Comparison of ENCODE assay signal across 19 cellular contexts in genomic region chr13:113267642-113268405, GRCh38. TPM values are rescaled to one million over a fixed set of nuclear protein-coding genes. Genes with fewer than 3 reads are reported as not detected.
A peak's percentile ranks its signal among the peaks of the same experiment; 100 is the strongest.
DNase-seq lines count a peak whose midpoint lies in the region; ATAC-seq and TF ChIP-seq lines count a peak whose summit lies in the region.
"Had no signal": no experiment of that assay in that cellular context is flagged by ENCODE, and none has a peak within 500 bp of the region (broad histone marks: within the 10 kb centered on the region; RNA-seq: fewer than 3 reads in every experiment).

No MANE protein-coding gene starts in this region.

- DNase-seq in GM23338 (ENCODE audit: low spot score) (peak; percentile 36), IMR-90 (no peak), iPS-NIHi11 (ENCODE audit: low spot score) (peak; percentile 20), A172 (ENCODE audit: low spot score) (no peak), PC-3 (no peak)
- no peak for DNase-seq in stimulated activated effector memory CD8-positive, alpha-beta T cell treated with anti-CD3 and anti-CD28 coated beads, Interleukin-12 subunit alpha, Interleukin-12 subunit beta, amount 100 ng/mL, for 72 hours (ENCODE audit: low spot score in 2 of 2)
- no peak for DNase-seq in activated CD4-positive, alpha-beta memory T cell treated with anti-CD3 and anti-CD28 coated beads, Interleukin-2, amount 10 ng/mL, durations not matched to agents 7 days and 5 days
- DNase-seq: activated CD4-positive, CD25-positive, alpha-beta regulatory T cell; activated T-cell treated with anti-CD3 and anti-CD28 coated beads, Interleukin-2, amount 50 U/mL, for 4 hours; body of pancreas; CD8-positive, alpha-beta T cell; effector CD8-positive, alpha-beta T cell; gastrocnemius medialis; HFFc6; hypothalamus; NCI-H187; stimulated activated CD4-positive, alpha-beta T cell treated with anti-CD3 and anti-CD28 coated beads, Interleukin-12 subunit alpha, Interleukin-12 subunit beta, amount 100 ng/mL, for 4 hours had no signal

- no peak overlapping the region for H2AK5ac ChIP-seq in IMR-90 (ENCODE audit: low read depth, low read length)

- H3K27ac ChIP-seq in GM23338 (ENCODE audit: low read depth) (peak overlapping the region; percentile 65; the same call in 1 of the 2 replicates), IMR-90 (ENCODE audit: insufficient read depth, low read length) (no peak overlapping the region), PC-3 (ENCODE audit: low read length) (no peak overlapping the region)
- H3K27ac ChIP-seq: body of pancreas, esophagus muscularis mucosa, gastrocnemius medialis, RWPE1 had no signal

- no peak overlapping the region for H4K91ac ChIP-seq in IMR-90 (ENCODE audit: insufficient read depth, low read depth, low read length)

- H4K5ac ChIP-seq in IMR-90 (ENCODE audit: low read depth, low read length): no peak overlapping the region

- WGBS in IMR-90 (ENCODE audit: extremely low coverage in 2 of 2, insufficient read length in 1 of 2), 2 experiments: 88% methylated on average over 11 of the region's 20 CpGs; no CpG with 5 or more reads in 1 of the 2 experiments

- H2AK9ac ChIP-seq in IMR-90 (replicated peaks; ENCODE audit: low read depth, low read length, poor library complexity): no peak overlapping the region

- H3K9me1 ChIP-seq in IMR-90 (ENCODE audit: insufficient read depth, low read length): peaks cover 3% of the 10 kb centered on the region; the same call in 1 of the 2 replicates

- H3K27ac Mint-ChIP-seq in GM23338: peak overlapping the region; percentile 90
- H3K27ac Mint-ChIP-seq in stimulated activated effector memory CD8-positive, alpha-beta T cell treated with anti-CD3 and anti-CD28 coated beads, Interleukin-12 subunit alpha, Interleukin-12 subunit beta, amount 100 ng/mL, for 72 hours: peak overlapping the region; percentile 77
- no peak overlapping the region for H3K27ac Mint-ChIP-seq in activated CD4-positive, alpha-beta memory T cell treated with anti-CD3 and anti-CD28 coated beads, Interleukin-2, amount 10 ng/mL, durations not matched to agents 7 days and 5 days
- H3K27ac Mint-ChIP-seq: CD8-positive, alpha-beta T cell; HFFc6 had no signal

- BruUV-seq in IMR-90 (replicated peaks; lab: Mats Ljungman, UMichigan) (no TSS peak), PC-3 (replicated peaks; lab: Mats Ljungman, UMichigan) (no TSS peak)

- H3K4me3 Mint-ChIP-seq in GM23338: no peak overlapping the region
- no peak overlapping the region for H3K4me3 Mint-ChIP-seq in stimulated activated effector memory CD8-positive, alpha-beta T cell treated with anti-CD3 and anti-CD28 coated beads, Interleukin-12 subunit alpha, Interleukin-12 subunit beta, amount 100 ng/mL, for 72 hours
- no peak overlapping the region for H3K4me3 Mint-ChIP-seq in activated CD4-positive, alpha-beta memory T cell treated with anti-CD3 and anti-CD28 coated beads, Interleukin-2, amount 10 ng/mL, durations not matched to agents 7 days and 5 days
- H3K4me3 Mint-ChIP-seq: activated T-cell treated with anti-CD3 and anti-CD28 coated beads, Interleukin-2, amount 50 U/mL, for 4 hours; CD8-positive, alpha-beta T cell; HFFc6 had no signal

- H3K9me3 Mint-ChIP-seq in GM23338: no peaks in the 10 kb centered on the region
- no peaks in the 10 kb centered on the region for H3K9me3 Mint-ChIP-seq in stimulated activated effector memory CD8-positive, alpha-beta T cell treated with anti-CD3 and anti-CD28 coated beads, Interleukin-12 subunit alpha, Interleukin-12 subunit beta, amount 100 ng/mL, for 72 hours
- H3K9me3 Mint-ChIP-seq in activated CD4-positive, alpha-beta memory T cell treated with anti-CD3 and anti-CD28 coated beads, Interleukin-2, amount 10 ng/mL, durations not matched to agents 7 days and 5 days: no peaks in the 10 kb centered on the region
- H3K9me3 Mint-ChIP-seq: activated T-cell treated with anti-CD3 and anti-CD28 coated beads, Interleukin-2, amount 50 U/mL, for 4 hours; CD8-positive, alpha-beta T cell; HFFc6 had no signal

- POLR2A ChIA-PET in IMR-90 (lab: Charles Lee; ENCODE audit: unreplicated experiment): no interaction called here
- POLR2A ChIA-PET in activated CD4-positive, alpha-beta memory T cell treated with anti-CD3 and anti-CD28 coated beads, Interleukin-2, amount 10 ng/mL, durations not matched to agents 7 days and 5 days (lab: Charles Lee): no interaction called here
- POLR2A ChIA-PET in PC-3 (lab: Charles Lee; ENCODE audit: unreplicated experiment): no interaction called here

- CTCF ChIA-PET in IMR-90 (lab: Yijun Ruan, JAX) (no interaction called here), PC-3 (lab: Charles Lee) (no interaction called here)
- CTCF ChIA-PET in activated CD4-positive, alpha-beta memory T cell treated with anti-CD3 and anti-CD28 coated beads, Interleukin-2, amount 10 ng/mL, durations not matched to agents 7 days and 5 days (lab: Charles Lee): no interaction called here

- TF ChIP-seq CTCF in GM23338 (conservative IDR thresholded peaks at IDR 0.05; ENCODE audit: low read depth in 2 of 2) (peak in 1 of 2 experiments; percentile 26; a peak in 1 of 4 replicates), IMR-90 (conservative IDR thresholded peaks at IDR 0.05; ENCODE audit: low read depth, low read length) (no peak), PC-3 (conservative IDR thresholded peaks at IDR 0.05; ENCODE audit: low read depth, low read length) (no peak)

- H3K36me3 ChIP-seq in GM23338 (ENCODE audit: insufficient read depth) (peaks cover 6% of the 10 kb centered on the region; the same call in 1 of the 2 replicates), IMR-90 (ENCODE audit: control insufficient read depth, insufficient read depth, low read length) (peaks cover 15% of the 10 kb centered on the region), PC-3 (ENCODE audit: low read depth, low read length) (no peaks in the 10 kb centered on the region)

- intact Hi-C loops in IMR-90 (cut with micrococcal nuclease) (no loop called here), PC-3 (cut with micrococcal nuclease) (no loop called here)

- peaks cover 0 to 10% of the 10 kb centered on the region in 2 experiments; a peak in 2 of 4 replicates for H3K79me1 ChIP-seq in IMR-90 (ENCODE audit: low read depth in 1 of 2, low read length in 2 of 2)

- H3K9ac ChIP-seq in IMR-90 (ENCODE audit: low read depth, low read length) (no peak overlapping the region), PC-3 (ENCODE audit: low read length) (no peak overlapping the region)

- no peak for TF ChIP-seq POLR2A in IMR-90 (IDR thresholded peaks at IDR 0.05; ENCODE audit: low read depth, low read length)

- no peak overlapping the region for H3K23ac ChIP-seq in IMR-90 (ENCODE audit: low read depth, low read length)

- no peak overlapping the region for H3K14ac ChIP-seq in IMR-90 (replicated peaks; ENCODE audit: low read depth, low read length)

- H3F3A ChIP-seq in GM23338 (replicated peaks; ENCODE audit: low read depth): peaks cover 2% of the 10 kb centered on the region; the same call in 1 of the 2 replicates
- no peaks in the 10 kb centered on the region for H3F3A ChIP-seq in PC-3 (ENCODE audit: low read length, unreplicated experiment)

- peaks cover 10% of the 10 kb centered on the region; the same call in 2 of the 3 replicates for H3K36me3 Mint-ChIP-seq in GM23338 (ENCODE audit: low read depth)
- H3K36me3 Mint-ChIP-seq in stimulated activated effector memory CD8-positive, alpha-beta T cell treated with anti-CD3 and anti-CD28 coated beads, Interleukin-12 subunit alpha, Interleukin-12 subunit beta, amount 100 ng/mL, for 72 hours: peaks cover 28% of the 10 kb centered on the region
- peaks cover 5% of the 10 kb centered on the region for H3K36me3 Mint-ChIP-seq in activated CD4-positive, alpha-beta memory T cell treated with anti-CD3 and anti-CD28 coated beads, Interleukin-2, amount 10 ng/mL, durations not matched to agents 7 days and 5 days (ENCODE audit: low read depth)

- TF ChIP-seq RAD21 in IMR-90 (IDR thresholded peaks at IDR 0.05; ENCODE audit: low read length): no peak

- H3K79me2 ChIP-seq in GM23338 (replicated peaks; ENCODE audit: insufficient read depth) (no peaks in the 10 kb centered on the region), PC-3 (ENCODE audit: low read length) (no peaks in the 10 kb centered on the region)

- no peak overlapping the region for H2BK120ac ChIP-seq in IMR-90 (ENCODE audit: low read depth, low read length)

- H4K8ac ChIP-seq in IMR-90 (ENCODE audit: low read depth in 2 of 2, low read length in 2 of 2): no peak overlapping the region

- no peak overlapping the region for H3K18ac ChIP-seq in IMR-90 (ENCODE audit: low read depth, low read length)

- H2BK5ac ChIP-seq in IMR-90 (ENCODE audit: low read depth, low read length, poor library complexity, severe bottlenecking): no peak overlapping the region

- peaks cover 7% of the 10 kb centered on the region for H3K27me3 Mint-ChIP-seq in GM23338 (ENCODE audit: insufficient read depth, low read depth, poor library complexity)
- no peaks in the 10 kb centered on the region for H3K27me3 Mint-ChIP-seq in activated CD4-positive, alpha-beta memory T cell treated with anti-CD3 and anti-CD28 coated beads, Interleukin-2, amount 10 ng/mL, durations not matched to agents 7 days and 5 days

- H3K4me2 ChIP-seq in GM23338 (no peak overlapping the region), IMR-90 (ENCODE audit: low read depth, low read length) (no peak overlapping the region), PC-3 (ENCODE audit: low read length) (no peak overlapping the region)

- H2BK20ac ChIP-seq in IMR-90 (ENCODE audit: low read depth, low read length): no peak overlapping the region

- H3K4me1 ChIP-seq in GM23338 (ENCODE audit: insufficient read depth) (no peaks in the 10 kb centered on the region; the same call in 1 of the 2 replicates), IMR-90 (ENCODE audit: control insufficient read depth, insufficient read depth, low read length) (no peaks in the 10 kb centered on the region), PC-3 (ENCODE audit: insufficient read depth, low read length) (no peaks in the 10 kb centered on the region)
- H3K4me1 ChIP-seq: body of pancreas, esophagus muscularis mucosa, gastrocnemius medialis had no signal

- no peak overlapping the region for H3K56ac ChIP-seq in IMR-90 (ENCODE audit: extremely low read depth, insufficient read depth, low read length)

- H3K4ac ChIP-seq in IMR-90 (ENCODE audit: low read depth, low read length): no peak overlapping the region

- peaks cover 6% of the 10 kb centered on the region; the same call in 2 of the 3 replicates for H3K4me1 Mint-ChIP-seq in GM23338
- peaks cover 9% of the 10 kb centered on the region for H3K4me1 Mint-ChIP-seq in stimulated activated effector memory CD8-positive, alpha-beta T cell treated with anti-CD3 and anti-CD28 coated beads, Interleukin-12 subunit alpha, Interleukin-12 subunit beta, amount 100 ng/mL, for 72 hours
- H3K4me1 Mint-ChIP-seq in activated CD4-positive, alpha-beta memory T cell treated with anti-CD3 and anti-CD28 coated beads, Interleukin-2, amount 10 ng/mL, durations not matched to agents 7 days and 5 days: no peaks in the 10 kb centered on the region

- ATAC-seq in GM23338 (peak; percentile 86), IMR-90 (ENCODE audit: low read depth) (0 out of 2 replicates have a peak, but pooled peaks have one; percentile 17), PC-3 (no peak)
- no peak for ATAC-seq in stimulated activated effector memory CD8-positive, alpha-beta T cell treated with anti-CD3 and anti-CD28 coated beads, Interleukin-12 subunit alpha, Interleukin-12 subunit beta, amount 100 ng/mL, for 72 hours
- ATAC-seq: activated T-cell treated with anti-CD3 and anti-CD28 coated beads, Interleukin-2, amount 50 U/mL, for 4 hours; body of pancreas; CD8-positive, alpha-beta T cell; gastrocnemius medialis had no signal

- H3K9me2 ChIP-seq in GM23338 (ENCODE audit: insufficient read depth): no peaks in the 10 kb centered on the region
- no peaks in the 10 kb centered on the region for H3K9me2 ChIP-seq in PC-3 (replicated peaks; ENCODE audit: low read length)

- in situ Hi-C loops in IMR-90 (cut with MboI; ENCODE audit: low sequenced_read_pairs): no loop called here

- H3K4me3 ChIP-seq in GM23338 (no peak overlapping the region), IMR-90 (ENCODE audit: insufficient read depth, low read depth, low read length) (no peak overlapping the region), PC-3 (ENCODE audit: low read length) (no peak overlapping the region)
- H3K4me3 ChIP-seq: body of pancreas, esophagus muscularis mucosa, gastrocnemius medialis had no signal

- H2AFZ ChIP-seq in GM23338 (no peak overlapping the region), IMR-90 (replicated peaks; ENCODE audit: low read length, poor library complexity) (no peak overlapping the region), PC-3 (ENCODE audit: low read length) (no peak overlapping the region)

- H2BK15ac ChIP-seq in IMR-90 (ENCODE audit: low read depth, low read length): no peak overlapping the region

- dilution Hi-C loops in IMR-90 (cut with HindIII; ENCODE audit: low sequenced_read_pairs, unreplicated experiment): no loop called here

- H3K9me3 ChIP-seq in IMR-90 (ENCODE audit: control insufficient read depth, insufficient read depth, low read length): no peaks in the 10 kb centered on the region
- H3K9me3 ChIP-seq in PC-3 (ENCODE audit: low read length): no peaks in the 10 kb centered on the region
- H3K9me3 ChIP-seq: body of pancreas, esophagus muscularis mucosa, gastrocnemius medialis had no signal

- H3K27me3 ChIP-seq in GM23338 (ENCODE audit: insufficient read depth) (no peaks in the 10 kb centered on the region), IMR-90 (ENCODE audit: control insufficient read depth, insufficient read depth, low read length) (no peaks in the 10 kb centered on the region), PC-3 (ENCODE audit: low read length) (no peaks in the 10 kb centered on the region)
- H3K27me3 ChIP-seq: body of pancreas, esophagus muscularis mucosa, gastrocnemius medialis had no signal

- H4K20me1 ChIP-seq in GM23338 (replicated peaks; ENCODE audit: insufficient read depth) (no peaks in the 10 kb centered on the region; the same call in none of the 2 replicates), IMR-90 (ENCODE audit: insufficient read depth, low read length) (peaks cover 3% of the 10 kb centered on the region; the same call in 1 of the 2 replicates), PC-3 (ENCODE audit: low read length) (no peaks in the 10 kb centered on the region)

RNA-seq across cellular contexts. Expression of gene LAMP1, which starts 29.2 kb away (rescaled TPM):
- total RNA-seq in GM23338 (2014; rRNA removed; shearing (Covaris generic)): 97.8 and 107 TPM in 2 replicates
- 34.5 and 36.5 TPM in 2 replicates for polyA plus RNA-seq in GM23338 (2016; fragmentation: Nextera tagmentation; extraction: Ambion mirVana)
- 58.3 and 60.6 TPM in 2 replicates for total RNA-seq in IMR-90 (2012; rRNA removed)
- 229 and 235 TPM in 2 replicates for polyA plus RNA-seq in IMR-90 (2012; rRNA removed)
- polyA plus RNA-seq in IMR-90 (2012; cell fraction: cytosol; rRNA removed): 138 and 235 TPM in 2 replicates
- polyA plus RNA-seq in IMR-90 (2012; cell fraction: nucleus; rRNA removed; ENCODE audit: low replicate concordance): 132 and 172 TPM in 2 replicates
- 285 and 287 TPM in 2 replicates for total RNA-seq in A172 (2014; rRNA removed; shearing (Covaris generic))
- total RNA-seq in activated CD4-positive, alpha-beta memory T cell treated with anti-CD3 and anti-CD28 coated beads, Interleukin-2, amount 10 ng/mL, durations not matched to agents 7 days and 5 days: 10 to 100 TPM; 79.5 to 80.7 TPM
- 110 and 111 TPM in 2 replicates for total RNA-seq in PC-3 (2014; rRNA removed)

RNA-seq across cellular contexts. Expression of gene CUL4A, which starts 58.4 kb away (rescaled TPM):
- total RNA-seq in GM23338 (2014; rRNA removed; shearing (Covaris generic)): 121 and 195 TPM in 2 replicates
- 64.2 and 67.5 TPM in 2 replicates for polyA plus RNA-seq in GM23338 (2016; fragmentation: Nextera tagmentation; extraction: Ambion mirVana)
- 128 and 146 TPM in 2 replicates for total RNA-seq in IMR-90 (2012; rRNA removed)
- polyA plus RNA-seq in IMR-90 (2012; rRNA removed): 68.7 and 86.0 TPM in 2 replicates
- polyA plus RNA-seq in IMR-90 (2012; cell fraction: cytosol; rRNA removed): 35.5 and 36.9 TPM in 2 replicates
- 77.4 and 122 TPM in 2 replicates for polyA plus RNA-seq in IMR-90 (2012; cell fraction: nucleus; rRNA removed; ENCODE audit: low replicate concordance)
- 142 and 154 TPM in 2 replicates for total RNA-seq in A172 (2014; rRNA removed; shearing (Covaris generic))
- total RNA-seq in activated CD4-positive, alpha-beta memory T cell treated with anti-CD3 and anti-CD28 coated beads, Interleukin-2, amount 10 ng/mL, durations not matched to agents 7 days and 5 days: 10 to 100 TPM; 67.2 to 68.8 TPM
- total RNA-seq in PC-3 (2014; rRNA removed): 82.4 and 88.7 TPM in 2 replicates

RNA-seq across cellular contexts. Expression of gene PCID2, which starts 59.4 kb away (rescaled TPM):
- total RNA-seq in GM23338 (2014; rRNA removed; shearing (Covaris generic)): 107 and 110 TPM in 2 replicates
- polyA plus RNA-seq in GM23338 (2016; fragmentation: Nextera tagmentation; extraction: Ambion mirVana) (77.2 and 79.6 TPM in 2 replicates), IMR-90 (2012; rRNA removed) (71.7 and 83.5 TPM in 2 replicates)
- total RNA-seq in IMR-90 (2012; rRNA removed) (72.8 and 90.9 TPM in 2 replicates), PC-3 (2014; rRNA removed) (35.1 and 39.4 TPM in 2 replicates)
- polyA plus RNA-seq in IMR-90 (2012; cell fraction: cytosol; rRNA removed): 25.2 and 46.9 TPM in 2 replicates
- polyA plus RNA-seq in IMR-90 (2012; cell fraction: nucleus; rRNA removed; ENCODE audit: low replicate concordance): 56.5 and 157 TPM in 2 replicates
- total RNA-seq in A172 (2014; rRNA removed; shearing (Covaris generic)): 215 and 265 TPM in 2 replicates
- total RNA-seq in activated CD4-positive, alpha-beta memory T cell treated with anti-CD3 and anti-CD28 coated beads, Interleukin-2, amount 10 ng/mL, durations not matched to agents 7 days and 5 days: 10 to 100 TPM; 58.9 to 66.2 TPM

Comparison
In these comparisons a context has a peak if more than half of its experiments do, and no peak if none do; other contexts are left out.
1. ATAC-seq: peak in GM23338 (single experiment) and IMR-90 (single experiment); none in stimulated activated effector memory CD8-positive, alpha-beta T cell treated with anti-CD3 and anti-CD28 coated beads, Interleukin-12 subunit alpha, Interleukin-12 subunit beta, amount 100 ng/mL, for 72 hours (single experiment) and PC-3 (single experiment).
2. DNase-seq: peak in GM23338 (single experiment) and iPS-NIHi11 (single experiment); none in IMR-90 (single experiment), stimulated activated effector memory CD8-positive, alpha-beta T cell treated with anti-CD3 and anti-CD28 coated beads, Interleukin-12 subunit alpha, Interleukin-12 subunit beta, amount 100 ng/mL, for 72 hours (0 of 2), A172 (single experiment), activated CD4-positive, alpha-beta memory T cell treated with anti-CD3 and anti-CD28 coated beads, Interleukin-2, amount 10 ng/mL, durations not matched to agents 7 days and 5 days (single experiment) and PC-3 (single experiment).